ENCODE assay signal across 7 cellular contexts in the genomic region with DNA sequence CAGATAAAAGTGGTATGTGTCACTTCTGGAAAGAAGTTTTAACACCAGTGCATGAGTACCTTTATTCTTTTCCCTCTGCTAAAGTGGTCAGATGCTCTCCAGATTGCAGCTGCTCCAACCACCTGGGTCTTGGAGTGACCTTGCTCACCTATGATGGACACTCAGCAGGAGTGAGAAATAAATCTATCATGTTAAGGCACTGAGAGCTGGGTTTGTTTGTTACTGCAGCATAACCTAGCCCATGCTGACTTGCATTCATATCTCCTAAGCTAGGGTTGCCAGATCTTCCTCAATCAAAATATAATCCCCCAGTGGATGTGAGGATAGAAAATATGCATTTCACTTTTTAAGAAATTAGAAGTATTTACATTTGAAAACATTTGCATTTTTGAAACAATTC.
"Had no signal": no experiment of that assay in that cellular context is flagged by ENCODE, and none has a peak within 500 bp of the region (broad histone marks: within the 10 kb centered on the region; RNA-seq: fewer than 3 reads in every experiment).

No MANE protein-coding gene starts in this region.

- H3K9ac ChIP-seq: KMS-11 had no signal

- H3K27me3 Mint-ChIP-seq: IgD-negative memory B cell had no signal

- DNase-seq: IMR-90, KBM-7, KG1 had no signal

- H3K27ac Mint-ChIP-seq: IgD-negative memory B cell had no signal

- FAIRE-seq: HTR-8/SVneo had no signal

- H3K4me3 Mint-ChIP-seq: IgD-negative memory B cell had no signal

- H3K27ac ChIP-seq: HL-60, KMS-11 had no signal

- H3K4me2 ChIP-seq: KMS-11 had no signal
